ENCODE assay signal across 18 cellular contexts in genomic region chr12:15966426-15966825, GRCh38. TPM values are rescaled to one million over a fixed set of nuclear protein-coding genes. Genes with fewer than 3 reads are reported as not detected.
DNase-seq lines count a peak whose midpoint lies in the region; ATAC-seq, FAIRE-seq and TF ChIP-seq lines count a peak whose summit lies in the region.
"Had no signal": no experiment of that assay in that cellular context is flagged by ENCODE, and none has a peak within 500 bp of the region (broad histone marks: within the 10 kb centered on the region; RNA-seq: fewer than 3 reads in every experiment).

No MANE protein-coding gene starts in this region.

- H3K9me3 Mint-ChIP-seq in HFFc6 (no peaks in the 10 kb centered on the region), osteocyte (ENCODE audit: unreplicated experiment) (no peaks in the 10 kb centered on the region)
- H3K9me3 Mint-ChIP-seq: activated CD4-positive, alpha-beta T cell treated with anti-CD3 and anti-CD28 coated beads, Interleukin-2, amount 10 ng/mL, durations not matched to agents 24 days and 14 days; activated naive CD8-positive, alpha-beta T cell treated with anti-CD3 and anti-CD28 coated beads, Interleukin-2, amount 50 U/mL, for 24 hours; natural killer cell had no signal

- no peak for TF ChIP-seq CTCF in AG09309 (IDR thresholded peaks at IDR 0.05; ENCODE audit: control insufficient read depth, insufficient read depth, low read depth, low read length, missing control alignments)
- no peak for TF ChIP-seq CTCF in HFFc6 (IDR thresholded peaks at IDR 0.05)
- no peak for TF ChIP-seq CTCF in bronchial epithelial cell (IDR thresholded peaks at IDR 0.05; ENCODE audit: insufficient read depth, low read length, severe bottlenecking)
- no peak for TF ChIP-seq CTCF in kidney epithelial cell (IDR thresholded peaks at IDR 0.05; ENCODE audit: insufficient read depth, low read length, poor library complexity, severe bottlenecking)
- TF ChIP-seq CTCF in osteocyte (IDR thresholded peaks at IDR 0.05): no peak

- H3K4me3 ChIP-seq in AG09309 (ENCODE audit: control insufficient read depth, low read depth, low read length) (no peak overlapping the region), bronchial epithelial cell (ENCODE audit: low read depth, low read length) (no peak overlapping the region), kidney epithelial cell (ENCODE audit: low read depth, low read length) (no peak overlapping the region)
- H3K4me3 ChIP-seq: suprapubic skin had no signal

- H3K36me3 ChIP-seq in bronchial epithelial cell (ENCODE audit: control insufficient read depth, insufficient read depth, low read length): peaks cover 5% of the 10 kb centered on the region
- no peaks in the 10 kb centered on the region for H3K36me3 ChIP-seq in kidney epithelial cell (ENCODE audit: control insufficient read depth, insufficient read depth, low read length)

- FAIRE-seq in bronchial epithelial cell (lab: Jason Lieb, UNC): no peak
- FAIRE-seq: H1 had no signal

- H3K4me1 Mint-ChIP-seq in HFFc6 (ENCODE audit: low read depth) (peaks cover 57% of the 10 kb centered on the region), osteocyte (ENCODE audit: unreplicated experiment) (peaks cover 3% of the 10 kb centered on the region)
- H3K4me1 Mint-ChIP-seq: activated naive CD8-positive, alpha-beta T cell treated with anti-CD3 and anti-CD28 coated beads, Interleukin-2, amount 50 U/mL, for 24 hours had no signal

- no peaks in the 10 kb centered on the region for H3K27me3 Mint-ChIP-seq in HFFc6 (ENCODE audit: insufficient read depth)
- H3K27me3 Mint-ChIP-seq in osteocyte (ENCODE audit: unreplicated experiment): no peaks in the 10 kb centered on the region
- H3K27me3 Mint-ChIP-seq: activated CD4-positive, alpha-beta T cell treated with anti-CD3 and anti-CD28 coated beads, Interleukin-2, amount 10 ng/mL, durations not matched to agents 24 days and 14 days; activated naive CD8-positive, alpha-beta T cell treated with anti-CD3 and anti-CD28 coated beads, Interleukin-2, amount 50 U/mL, for 24 hours had no signal

- ATAC-seq in GM18498 (IDR thresholded peaks at IDR 0.05; ENCODE audit: unreplicated experiment): no peak
- ATAC-seq in GM18517 (IDR thresholded peaks at IDR 0.05; ENCODE audit: unreplicated experiment): no peak
- ATAC-seq: activated naive CD8-positive, alpha-beta T cell treated with anti-CD3 and anti-CD28 coated beads, Interleukin-2, amount 50 U/mL, for 24 hours; natural killer cell had no signal

- H3K27me3 ChIP-seq in bronchial epithelial cell (ENCODE audit: control insufficient read depth, insufficient read depth, low read length) (no peaks in the 10 kb centered on the region), kidney epithelial cell (ENCODE audit: control insufficient read depth, insufficient read depth, low read length) (no peaks in the 10 kb centered on the region)
- H3K27me3 ChIP-seq: suprapubic skin had no signal

- H3K36me3 Mint-ChIP-seq in HFFc6 (ENCODE audit: low read depth): peaks cover 39% of the 10 kb centered on the region
- peaks cover 36% of the 10 kb centered on the region for H3K36me3 Mint-ChIP-seq in osteocyte (ENCODE audit: unreplicated experiment)
- H3K36me3 Mint-ChIP-seq: natural killer cell had no signal

- H3K4me3 Mint-ChIP-seq in HFFc6: no peak overlapping the region
- no peak overlapping the region for H3K4me3 Mint-ChIP-seq in osteocyte (ENCODE audit: unreplicated experiment)
- H3K4me3 Mint-ChIP-seq: activated CD4-positive, alpha-beta T cell treated with anti-CD3 and anti-CD28 coated beads, Interleukin-2, amount 10 ng/mL, durations not matched to agents 24 days and 14 days; activated naive CD8-positive, alpha-beta T cell treated with anti-CD3 and anti-CD28 coated beads, Interleukin-2, amount 50 U/mL, for 24 hours; natural killer cell had no signal

- H3K27ac Mint-ChIP-seq in HFFc6: peak overlapping the region; percentile 52
- H3K27ac Mint-ChIP-seq in osteocyte (ENCODE audit: unreplicated experiment): no peak overlapping the region
- H3K27ac Mint-ChIP-seq: activated CD4-positive, alpha-beta T cell treated with anti-CD3 and anti-CD28 coated beads, Interleukin-2, amount 10 ng/mL, durations not matched to agents 24 days and 14 days; activated naive CD8-positive, alpha-beta T cell treated with anti-CD3 and anti-CD28 coated beads, Interleukin-2, amount 50 U/mL, for 24 hours; natural killer cell had no signal

- DNase-seq in AG09309 (ENCODE audit: low read depth) (peak; percentile 41), HFFc6 (peak; percentile 61), bronchial epithelial cell (ENCODE audit: low read depth) (peak; percentile 30), kidney epithelial cell (ENCODE audit: low read depth) (peak; percentile 57), SW 1271 (lab: John Stamatoyannopoulos, UW) (no peak), osteocyte (ENCODE audit: extremely low spot score, unreplicated experiment) (no peak)
- DNase-seq: activated CD4-positive, alpha-beta T cell treated with anti-CD3 and anti-CD28 coated beads, Interleukin-2, amount 10 ng/mL, durations not matched to agents 24 days and 14 days; activated naive CD8-positive, alpha-beta T cell treated with anti-CD3 and anti-CD28 coated beads, Interleukin-2, amount 50 U/mL, for 24 hours; activated T-cell treated with anti-CD3 and anti-CD28 coated beads, Interleukin-2, amount 50 U/mL, for 48 hours; KBM-7; natural killer cell; NCI-H1417; NCI-H345; T1000 had no signal

RNA-seq across cellular contexts. Expression of gene DERA, which starts 55.3 kb away (rescaled TPM):
- 10 to 100 TPM; 28.1 to 46.4 (median 36.3) TPM for total RNA-seq in HFFc6 (2021; fragmentation: NEBNext Ultra II Directional; extraction: Animal tissue kit (Norgen Biotek cat#: 25700))
- 58.4 and 83.3 TPM in 2 replicates for total RNA-seq in bronchial epithelial cell
- 37.1 and 39.3 TPM in 2 replicates for total RNA-seq in kidney epithelial cell
- total RNA-seq in osteocyte: 28.4 and 29.8 TPM in 2 replicates

Comparison
In these comparisons a context has a peak if more than half of its experiments do, and no peak if none do; other contexts are left out.
1. DNase-seq: peak in AG09309 (single experiment), HFFc6 (single experiment), bronchial epithelial cell (single experiment) and kidney epithelial cell (single experiment); none in SW 1271 (0 of 2) and osteocyte (single experiment).